ENCODE assay signal across 19 cellular contexts in genomic region chr1:4684142-4684541, GRCh38. TPM values are rescaled to one million over a fixed set of nuclear protein-coding genes. Genes with fewer than 3 reads are reported as not detected.
"Had no signal": no experiment of that assay in that cellular context is flagged by ENCODE, and none has a peak within 500 bp of the region (broad histone marks: within the 10 kb centered on the region; RNA-seq: fewer than 3 reads in every experiment).

No MANE protein-coding gene starts in this region.

- H3K27ac ChIP-seq: coronary artery, left lung, skin epidermis, transverse colon, VCaP had no signal

- H3K27me3 ChIP-seq: transverse colon had no signal

- H3K36me3 ChIP-seq: left lung, transverse colon had no signal

- DNase-seq: activated CD4-positive, alpha-beta memory T cell treated with anti-CD3 and anti-CD28 coated beads for 36 hours; activated CD4-positive, alpha-beta T cell treated with anti-CD3 and anti-CD28 coated beads for 1 hour; activated CD8-positive, alpha-beta memory T cell treated with anti-CD3 and anti-CD28 coated beads, Interleukin-2, amount 10 ng/mL, durations not matched to agents 7 days and 5 days; activated naive CD4-positive, alpha-beta T cell treated with anti-CD3 and anti-CD28 coated beads, Interleukin-2, amount 10 ng/mL, durations not matched to agents 7 days and 5 days; activated T-cell treated with anti-CD3 and anti-CD28 coated beads, Interleukin-2, amount 50 U/mL, for 1 hour; central memory CD4-positive, alpha-beta T cell; effector memory CD4-positive, alpha-beta T cell; foreskin melanocyte; natural killer cell; right cardiac atrium; stimulated activated CD4-positive, alpha-beta T cell treated with anti-CD3 and anti-CD28 coated beads, Interleukin-15, amount 100 ng/mL, for 24 hours; stimulated activated CD4-positive, alpha-beta T cell treated with anti-CD3 and anti-CD28 coated beads, Interleukin-4, amount 100 ng/mL, for 1 hour; stimulated activated naive B cell treated with anti-CD40 and anti-IgM and Interleukin-4, amounts not matched to agents 10 μg/mL and 1 μg/mL and 100 μg/mL, for 72 hours; transverse colon had no signal

- H3K4me1 ChIP-seq: left lung, transverse colon had no signal

- H3K4me3 ChIP-seq: coronary artery, left lung, skin epidermis, transverse colon had no signal

- H3K9me3 ChIP-seq: transverse colon had no signal

RNA-seq across cellular contexts. Expression of gene AJAP1, which starts 29.7 kb away (rescaled TPM):
- total RNA-seq: activated CD4-positive, alpha-beta memory T cell treated with anti-CD3 and anti-CD28 coated beads for 36 hours; activated CD8-positive, alpha-beta memory T cell treated with anti-CD3 and anti-CD28 coated beads, Interleukin-2, amount 10 ng/mL, durations not matched to agents 7 days and 5 days; natural killer cell; T-helper 1 cell treated with Interleukin-12 subunit alpha and Interleukin-12 subunit beta and Interleukin-4 antibody, amounts not matched to agents 30 ng/mL and 1 ng/mL, for 36 hours had no signal
